Comparison of ENCODE assay signal across 8 cellular contexts in the genomic region with DNA sequence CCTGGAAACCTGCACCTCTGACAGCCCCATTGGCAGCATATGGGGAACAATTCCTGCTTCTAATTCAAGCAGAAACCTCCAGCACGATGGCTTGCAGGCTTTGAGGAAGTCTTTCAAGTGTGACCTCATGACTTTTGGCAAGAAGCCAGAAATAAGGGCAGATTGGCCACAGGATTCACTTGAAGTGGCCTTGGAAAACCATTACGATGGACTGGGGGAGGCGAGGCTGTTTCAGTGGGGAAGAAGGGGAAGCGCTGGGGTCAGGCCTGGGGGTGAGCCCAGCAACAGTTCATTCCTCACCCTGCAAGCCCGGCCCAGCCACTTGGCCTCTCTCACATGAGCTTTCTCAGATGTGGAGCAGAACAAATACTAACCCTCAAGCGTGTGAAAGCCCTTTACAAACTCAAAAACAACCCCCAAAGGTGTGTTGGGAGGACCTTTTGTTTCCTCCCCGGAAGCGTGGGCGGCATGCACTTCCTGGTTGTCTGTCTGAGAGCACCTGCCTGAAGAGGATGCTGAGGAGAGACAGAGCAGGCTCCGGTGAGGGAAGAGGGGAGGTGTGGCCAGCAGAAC. TPM values are rescaled to one million over a fixed set of nuclear protein-coding genes. Genes with fewer than 3 reads are reported as not detected.
DNase-seq lines count a peak whose midpoint lies in the region; ATAC-seq, FAIRE-seq and TF ChIP-seq lines count a peak whose summit lies in the region.

No MANE protein-coding gene starts in this region.

- peak; percentile 64 for ATAC-seq in GM21515 (IDR thresholded peaks at IDR 0.05; ENCODE audit: unreplicated experiment)

- no peak overlapping the region for H3K9ac ChIP-seq in endothelial cell of umbilical vein (replicated peaks; ENCODE audit: extremely low read depth, insufficient read depth, low read length)

- dilution Hi-C loops in endothelial cell of umbilical vein (cut with MboI; ENCODE audit: extremely low pct_ligation_motif_present, low sequenced_read_pairs) = no loop called here

- no peaks in the 10 kb centered on the region for H3K27me3 Mint-ChIP-seq in CD4-positive, alpha-beta memory T cell
- peaks cover 3% of the 10 kb centered on the region for H3K27me3 Mint-ChIP-seq in nephron progenitor cell (ENCODE audit: low read depth, poor library complexity)

- no TSS peak for BruUV-seq in endothelial cell of umbilical vein (replicated peaks; lab: Mats Ljungman, UMichigan)

- H3K27ac ChIP-seq in CD4-positive, alpha-beta memory T cell (ENCODE audit: low read depth, low read length) = peak overlapping the region; percentile 46
- H3K27ac ChIP-seq in endothelial cell of umbilical vein (ENCODE audit: insufficient read depth, low read depth, low read length) = peak overlapping the region; percentile 54
- H3K27ac ChIP-seq in thyroid gland = peak overlapping the region; percentile 77 to 94 (median 85)

- H4K20me1 ChIP-seq in endothelial cell of umbilical vein (replicated peaks; ENCODE audit: control insufficient read depth, extremely low read depth, insufficient read depth, low read length) = no peaks in the 10 kb centered on the region

- peak; percentile 90 to 97 (median 92) for DNase-seq in CD4-positive, alpha-beta memory T cell
- DNase-seq in NCI-H2227 treated with DMSO at 0.1 percent for 48 hours (lab: John Stamatoyannopoulos, UW) (peak; percentile 26), endothelial cell of umbilical vein (ENCODE audit: low read depth, low spot score) (peak; percentile 86), nephron progenitor cell (no peak), thyroid gland (peak; percentile 84 to 88), posterior cingulate gyrus (no peak)
- peak; percentile 87 to 90 for DNase-seq in activated CD4-positive, alpha-beta T cell treated with anti-CD3 and anti-CD28 coated beads, Interleukin-2, amount 50 U/mL, for 48 hours

- 19 to 35% methylated on average over 9 to 10 of the region's 10 CpGs for WGBS in thyroid gland, 2 donors

- no peaks in the 10 kb centered on the region for H3K9me1 ChIP-seq in endothelial cell of umbilical vein (replicated peaks; ENCODE audit: control insufficient read depth, extremely low read depth, insufficient read depth, low read length)

- peaks cover 3 to 4% of the 10 kb centered on the region in 2 donors for H3K36me3 Mint-ChIP-seq in CD4-positive, alpha-beta memory T cell
- H3K36me3 Mint-ChIP-seq in nephron progenitor cell (ENCODE audit: low read depth) = peaks cover 7% of the 10 kb centered on the region

- H3K9me3 ChIP-seq in CD4-positive, alpha-beta memory T cell (ENCODE audit: control insufficient read depth in 1 of 2, low read length in 2 of 2) = no peaks in the 10 kb centered on the region
- H3K9me3 ChIP-seq in endothelial cell of umbilical vein (replicated peaks; ENCODE audit: control insufficient read depth, insufficient read depth, low read length) = no peaks in the 10 kb centered on the region
- H3K9me3 ChIP-seq in thyroid gland = no peaks in the 10 kb centered on the region

- POLR2A ChIA-PET in CD4-positive, alpha-beta memory T cell (lab: Charles Lee; ENCODE audit: partially characterized antibody) = interaction anchor here (0.6 to 10.6 kb wide), 18 partner anchors 9 to 211 kb away, joined by 3 to 313 read pairs (median 6); a partner anchor contains a TSS
- POLR2A ChIA-PET in endothelial cell of umbilical vein (lab: Charles Lee) = no interaction called here

- H3K4me1 ChIP-seq in CD4-positive, alpha-beta memory T cell (ENCODE audit: insufficient read depth, low read length) = peaks cover 79% of the 10 kb centered on the region
- H3K4me1 ChIP-seq in endothelial cell of umbilical vein (ENCODE audit: control insufficient read depth, extremely low read depth, insufficient read depth, low read length) (peaks cover 37% of the 10 kb centered on the region), thyroid gland (peaks cover 18 to 32% of the 10 kb centered on the region in 2 donors)

- FAIRE-seq in endothelial cell of umbilical vein (lab: Jason Lieb, UNC) = peak; percentile 94

- TF ChIP-seq CTCF in endothelial cell of umbilical vein (IDR thresholded peaks at IDR 0.05; ENCODE audit: extremely low read depth in 1 of 2, insufficient read depth in 1 of 2, low read depth in 1 of 2, low read length in 2 of 2) (no peak), nephron progenitor cell (IDR thresholded peaks at IDR 0.05) (no peak), thyroid gland (IDR thresholded peaks at IDR 0.05) (no peak)

- no peak overlapping the region for H3K4me2 ChIP-seq in endothelial cell of umbilical vein (ENCODE audit: insufficient read depth, low read length)

- peaks cover 33 to 90% (median 61%) of the 10 kb centered on the region in 4 donors for H3K4me1 Mint-ChIP-seq in CD4-positive, alpha-beta memory T cell
- peaks cover 37% of the 10 kb centered on the region for H3K4me1 Mint-ChIP-seq in nephron progenitor cell

- CTCF ChIA-PET in CD4-positive, alpha-beta memory T cell (lab: Charles Lee; ENCODE audit: partially characterized antibody) = interaction anchor here (0.7 to 5.0 kb wide), 9 partner anchors 12 to 65 kb away, joined by 3 to 28 read pairs (median 4); no protein-coding TSS in a partner anchor
- CTCF ChIA-PET in endothelial cell of umbilical vein (lab: Charles Lee) = interaction anchor here (0.8 to 2.5 kb wide), 7 partner anchors 13 to 66 kb away, joined by 4 to 13 read pairs (median 5); no protein-coding TSS in a partner anchor

- H3K4me3 Mint-ChIP-seq in CD4-positive, alpha-beta memory T cell = peak overlapping the region; percentile 75 to 93 (median 82)
- H3K4me3 Mint-ChIP-seq in nephron progenitor cell = peak overlapping the region; percentile 14

- no peak for TF ChIP-seq POLR2A in endothelial cell of umbilical vein (IDR thresholded peaks at IDR 0.05; ENCODE audit: low read depth, low read length)
- TF ChIP-seq POLR2A in thyroid gland (IDR thresholded peaks at IDR 0.05) = no peak

- peak overlapping the region; percentile 94 to 100 (median 97) for H3K27ac Mint-ChIP-seq in CD4-positive, alpha-beta memory T cell
- peak overlapping the region; percentile 74 for H3K27ac Mint-ChIP-seq in nephron progenitor cell

- H3K27me3 ChIP-seq in CD4-positive, alpha-beta memory T cell (ENCODE audit: insufficient read depth, low read length) = no peaks in the 10 kb centered on the region
- H3K27me3 ChIP-seq in endothelial cell of umbilical vein (ENCODE audit: control insufficient read depth in 2 of 2, insufficient read depth in 2 of 2, low read length in 2 of 2) (no peaks in the 10 kb centered on the region), thyroid gland (no peaks in the 10 kb centered on the region)

- intact Hi-C loops in CD4-positive, alpha-beta memory T cell (cut with micrococcal nuclease) = loop anchor here (1.0 kb wide), 4 partner anchors 19 to 37 kb away; no protein-coding TSS in a partner anchor
- intact Hi-C loops in endothelial cell of umbilical vein (cut with micrococcal nuclease) = loop anchor here (2.0 kb wide), 2 partner anchors 19 to 65 kb away; no protein-coding TSS in a partner anchor
- intact Hi-C loops in thyroid gland (cut with DNase I) = no loop called here
- intact Hi-C loops in posterior cingulate gyrus (cut with DNase I) = no loop called here

- H3K79me2 ChIP-seq in endothelial cell of umbilical vein (ENCODE audit: control insufficient read depth, insufficient read depth, low read length) = no peaks in the 10 kb centered on the region

- H3K9me3 Mint-ChIP-seq in CD4-positive, alpha-beta memory T cell = peaks cover 0 to 4% (median 3%) of the 10 kb centered on the region in 8 donors
- H3K9me3 Mint-ChIP-seq in nephron progenitor cell = peaks cover 12% of the 10 kb centered on the region

- peak overlapping the region in 1 of 2 donors; percentile 29 for H3K4me3 ChIP-seq in CD4-positive, alpha-beta memory T cell (ENCODE audit: low read length in 2 of 2)
- H3K4me3 ChIP-seq in endothelial cell of umbilical vein (replicated peaks in 1 of 3; ENCODE audit: insufficient read depth in 1 of 3, low read depth in 1 of 3, low read length in 3 of 3) (no peak overlapping the region), thyroid gland (replicated peaks in 1 of 3) (no peak overlapping the region)

- H3K36me3 ChIP-seq in CD4-positive, alpha-beta memory T cell (ENCODE audit: insufficient read depth, low read length) = no peaks in the 10 kb centered on the region
- H3K36me3 ChIP-seq in endothelial cell of umbilical vein (ENCODE audit: control insufficient read depth in 2 of 2, extremely low read depth in 1 of 2, insufficient read depth in 2 of 2, low read length in 2 of 2) = no peaks in the 10 kb centered on the region
- H3K36me3 ChIP-seq in thyroid gland = no peaks in the 10 kb centered on the region

- H2AFZ ChIP-seq in endothelial cell of umbilical vein (ENCODE audit: low read depth, low read length) = no peak overlapping the region

TF ChIP-seq in endothelial cell of umbilical vein, 7 proteins besides CTCF, POLR2A, EP300 and RAD21 (continues in another document):
- TF ChIP-seq POLR2AphosphoS5 (IDR thresholded peaks at IDR 0.05; ENCODE audit: insufficient read depth, low read depth, low read length) (peak; percentile 26), FOS (IDR thresholded peaks at IDR 0.05; ENCODE audit: borderline replicate concordance, insufficient read depth, low read length) (no peak), GATA2 (IDR thresholded peaks at IDR 0.05; ENCODE audit: insufficient read depth, insufficient read length, low read depth, low read length) (no peak)

RNA-seq across cellular contexts. Expression of a gene that starts 26.9 kb away (rescaled TPM):
- 100 to 1,000 TPM; 516 to 550 TPM for total RNA-seq in CD4-positive, alpha-beta memory T cell
- 100 to 1,000 TPM in 1 of 2 donors, 10 to 100 TPM in 1; 95.4 to 205 TPM for polyA plus RNA-seq in CD4-positive, alpha-beta memory T cell
- total RNA-seq in endothelial cell of umbilical vein (16.4 and 19.0 TPM in 2 replicates), thyroid gland (10 to 100 TPM; 18.3 to 34.7 (median 24.9) TPM)
- polyA plus RNA-seq in endothelial cell of umbilical vein = 8.4 and 13.5 TPM in 2 replicates
- polyA plus RNA-seq in endothelial cell of umbilical vein (2011; cell fraction: cytosol; rRNA removed) = 13.6 and 15.5 TPM in 2 replicates
- 15.1 and 16.4 TPM in 2 replicates for polyA plus RNA-seq in endothelial cell of umbilical vein (2011; cell fraction: nucleus; rRNA removed)
- 10.7 and 14.9 TPM in 2 replicates for polyA plus RNA-seq in endothelial cell of umbilical vein (2012)
- polyA minus RNA-seq in endothelial cell of umbilical vein = 4.3 and 4.4 TPM in 2 replicates
- 8.4 TPM for polyA minus RNA-seq in endothelial cell of umbilical vein (2011; cell fraction: cytosol; rRNA and poly(A)+ RNA removed)
- 3.9 and 5.3 TPM in 2 replicates for polyA minus RNA-seq in endothelial cell of umbilical vein (2011; cell fraction: nucleus; rRNA and poly(A)+ RNA removed)

RNA-seq across cellular contexts. Expression of a gene that starts 59.5 kb away (rescaled TPM):
- total RNA-seq in CD4-positive, alpha-beta memory T cell = 10 to 100 TPM; 13.3 to 13.8 TPM
- 10 to 100 TPM; 11.3 to 15.2 TPM for polyA plus RNA-seq in CD4-positive, alpha-beta memory T cell
- total RNA-seq in endothelial cell of umbilical vein (8.2 and 9.7 TPM in 2 replicates), thyroid gland (10 to 100 TPM in 2 of 4 donors, 1 to 10 TPM in 2; 5.3 to 17.2 (median 9.4) TPM)
- 9.7 and 10.1 TPM in 2 replicates for polyA plus RNA-seq in endothelial cell of umbilical vein
- 9.4 and 9.5 TPM in 2 replicates for polyA plus RNA-seq in endothelial cell of umbilical vein (2011; cell fraction: cytosol; rRNA removed)
- polyA plus RNA-seq in endothelial cell of umbilical vein (2011; cell fraction: nucleus; rRNA removed) = 4.4 and 4.6 TPM in 2 replicates
- polyA plus RNA-seq in endothelial cell of umbilical vein (2012) = 6.4 and 9.3 TPM in 2 replicates
- polyA minus RNA-seq in endothelial cell of umbilical vein = 7.5 and 9.8 TPM in 2 replicates
- 19.3 TPM for polyA minus RNA-seq in endothelial cell of umbilical vein (2011; cell fraction: cytosol; rRNA and poly(A)+ RNA removed)
- 2.0 and 3.7 TPM in 2 replicates for polyA minus RNA-seq in endothelial cell of umbilical vein (2011; cell fraction: nucleus; rRNA and poly(A)+ RNA removed)

Comparison
In these comparisons a context has a peak if more than half of its experiments do, and no peak if none do; other contexts are left out.
1. DNase-seq: peak in CD4-positive, alpha-beta memory T cell (5 of 5), NCI-H2227 treated with DMSO at 0.1 percent for 48 hours (single experiment), activated CD4-positive, alpha-beta T cell treated with anti-CD3 and anti-CD28 coated beads, Interleukin-2, amount 50 U/mL, for 48 hours (2 of 2), endothelial cell of umbilical vein (single experiment) and thyroid gland (2 of 2); none in nephron progenitor cell (single experiment) and posterior cingulate gyrus (0 of 10).
2. RNA of a gene that starts 26.9 kb away (total RNA-seq): 516 to 550 TPM in CD4-positive, alpha-beta memory T cell; 18.3 to 34.7 TPM in thyroid gland and 16.4 to 19.0 TPM in endothelial cell of umbilical vein; every median in the first group is over 10 times any median in the second.
3. intact Hi-C loops: an anchor here in CD4-positive, alpha-beta memory T cell (1.0 kb wide) and endothelial cell of umbilical vein (2.0 kb wide); none called in thyroid gland and posterior cingulate gyrus.
4. Peak in every context shown above with its lines, with median percentiles within 50 percentile points of each other: H3K27ac ChIP-seq.